In the genomic region with DNA sequence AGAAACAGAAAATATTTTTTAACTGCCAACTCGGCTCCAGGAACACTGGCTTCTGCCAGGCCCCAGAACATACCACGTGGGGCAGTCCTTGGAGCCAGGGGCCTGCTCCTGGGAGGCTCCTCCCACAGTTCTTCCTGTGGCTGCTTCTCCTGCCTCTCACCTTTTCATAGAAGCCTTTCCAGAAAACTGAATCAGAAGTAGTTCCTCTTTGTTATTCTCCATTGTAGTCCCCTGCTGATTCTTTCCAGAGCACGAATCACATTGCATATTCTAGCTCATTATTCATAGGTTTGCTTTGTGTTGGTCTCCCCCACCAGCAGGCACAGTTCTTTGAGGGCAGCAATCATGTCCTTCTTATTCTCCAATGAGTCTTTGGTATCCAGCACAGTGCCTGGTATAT, we compare ENCODE assay signal across 20 cellular contexts.
DNase-seq lines count a peak whose midpoint lies in the region; ATAC-seq and TF ChIP-seq lines count a peak whose summit lies in the region.
"Had no signal": no experiment of that assay in that cellular context is flagged by ENCODE, and none has a peak within 500 bp of the region (broad histone marks: within the 10 kb centered on the region; RNA-seq: fewer than 3 reads in every experiment).

No MANE protein-coding gene starts in this region.

- no peak for TF ChIP-seq CTCF in GM23338 (conservative IDR thresholded peaks at IDR 0.05; ENCODE audit: low read depth in 2 of 2)

- H3K27me3 ChIP-seq in GM23338 (ENCODE audit: insufficient read depth), result no peaks in the 10 kb centered on the region

- peak; percentile 68 for DNase-seq in GM23338 (ENCODE audit: low spot score)
- DNase-seq in NCI-H69 (lab: John Stamatoyannopoulos, UW), result peak; percentile 18
- DNase-seq in iPS DF 19.7 (ENCODE audit: low read depth, low spot score), result peak; percentile 54
- DNase-seq in UCSD-AML1 (lab: John Stamatoyannopoulos, UW; ENCODE audit: unreplicated experiment), result no peak
- DNase-seq in NCI-H2196 (lab: John Stamatoyannopoulos, UW; ENCODE audit: unreplicated experiment), result no peak
- no peak for DNase-seq in activated T-helper 1 cell treated with anti-CD3 and anti-CD28 coated beads, Interleukin-12 subunit alpha, Interleukin-12 subunit beta, Interleukin-2, Interleukin-4 antibody, amounts not matched to agents 30 ng/mL and 10 ng/mL and 1 ng/mL, durations not matched to agents 14 hours and 24 hours and 36 hours (ENCODE audit: low spot score)
- DNase-seq in stimulated activated CD4-positive, alpha-beta T cell treated with anti-CD3 and anti-CD28 coated beads, Interleukin-12 subunit alpha, Interleukin-12 subunit beta, amount 100 ng/mL, for 4 hours, result no peak
- DNase-seq: ACHN; AML-193; COR-L47; HCEC 1CT; IMR-90; NCI-H1048; NCI-H1436; NCI-H1930; NCI-H748 treated with DMSO at 0.1 percent for 48 hours; NK-92 treated with Interleukin-12 subunit alpha and Interleukin-12 subunit beta, amount 100 ng/mL, for 24 hours; OCI-M1; Right ventricle myocardium superior had no signal

- peaks cover 22% of the 10 kb centered on the region for H3K36me3 Mint-ChIP-seq in GM23338 (ENCODE audit: low read depth)
- H3K36me3 Mint-ChIP-seq in activated T-helper 1 cell treated with anti-CD3 and anti-CD28 coated beads, Interleukin-12 subunit alpha, Interleukin-12 subunit beta, Interleukin-2, Interleukin-4 antibody, amounts not matched to agents 30 ng/mL and 10 ng/mL and 1 ng/mL, durations not matched to agents 14 hours and 24 hours and 36 hours (ENCODE audit: low read depth), result peaks cover 3% of the 10 kb centered on the region
- H3K36me3 Mint-ChIP-seq: CD14-positive monocyte had no signal

- ATAC-seq in GM23338, result peak; percentile 93

- no peaks in the 10 kb centered on the region; the same call in 1 of the 2 replicates for H3K9me2 ChIP-seq in GM23338 (ENCODE audit: insufficient read depth)

- peaks cover 11% of the 10 kb centered on the region; the same call in 1 of the 2 replicates for H3K4me1 ChIP-seq in GM23338 (ENCODE audit: insufficient read depth)

- H4K20me1 ChIP-seq in GM23338 (replicated peaks; ENCODE audit: insufficient read depth), result no peaks in the 10 kb centered on the region

- no peak overlapping the region for H2AFZ ChIP-seq in GM23338

- H3K9me3 Mint-ChIP-seq in GM23338, result peaks cover 26% of the 10 kb centered on the region
- peaks cover 8% of the 10 kb centered on the region for H3K9me3 Mint-ChIP-seq in activated T-helper 1 cell treated with anti-CD3 and anti-CD28 coated beads, Interleukin-12 subunit alpha, Interleukin-12 subunit beta, Interleukin-2, Interleukin-4 antibody, amounts not matched to agents 30 ng/mL and 10 ng/mL and 1 ng/mL, durations not matched to agents 14 hours and 24 hours and 36 hours

- H3K4me2 ChIP-seq in GM23338, result 0 out of 2 replicates have a peak overlapping the region, but pooled peaks have one; percentile 1

- H3K36me3 ChIP-seq in GM23338 (ENCODE audit: insufficient read depth), result peaks cover 9% of the 10 kb centered on the region; the same call in 1 of the 2 replicates

- no peaks in the 10 kb centered on the region for H3K27me3 Mint-ChIP-seq in GM23338 (ENCODE audit: insufficient read depth, low read depth, poor library complexity)
- H3K27me3 Mint-ChIP-seq in activated T-helper 1 cell treated with anti-CD3 and anti-CD28 coated beads, Interleukin-12 subunit alpha, Interleukin-12 subunit beta, Interleukin-2, Interleukin-4 antibody, amounts not matched to agents 30 ng/mL and 10 ng/mL and 1 ng/mL, durations not matched to agents 14 hours and 24 hours and 36 hours (ENCODE audit: insufficient read depth), result peaks cover 6% of the 10 kb centered on the region

- intact Hi-C loops in activated T-helper 1 cell treated with anti-CD3 and anti-CD28 coated beads, Interleukin-12 subunit alpha, Interleukin-12 subunit beta, Interleukin-2, Interleukin-4 antibody, amounts not matched to agents 30 ng/mL and 10 ng/mL and 1 ng/mL, durations not matched to agents 14 hours and 24 hours and 36 hours (cut with micrococcal nuclease), result no loop called here

- H3K4me3 Mint-ChIP-seq in GM23338, result no peak overlapping the region
- no peak overlapping the region for H3K4me3 Mint-ChIP-seq in activated T-helper 1 cell treated with anti-CD3 and anti-CD28 coated beads, Interleukin-12 subunit alpha, Interleukin-12 subunit beta, Interleukin-2, Interleukin-4 antibody, amounts not matched to agents 30 ng/mL and 10 ng/mL and 1 ng/mL, durations not matched to agents 14 hours and 24 hours and 36 hours
- H3K4me3 Mint-ChIP-seq: CD14-positive monocyte had no signal

- no peaks in the 10 kb centered on the region for H3K79me2 ChIP-seq in GM23338 (replicated peaks; ENCODE audit: insufficient read depth)

- H3K27ac Mint-ChIP-seq in GM23338, result 0 out of 2 replicates have a peak overlapping the region, but pooled peaks have one; percentile 36
- H3K27ac Mint-ChIP-seq in activated T-helper 1 cell treated with anti-CD3 and anti-CD28 coated beads, Interleukin-12 subunit alpha, Interleukin-12 subunit beta, Interleukin-2, Interleukin-4 antibody, amounts not matched to agents 30 ng/mL and 10 ng/mL and 1 ng/mL, durations not matched to agents 14 hours and 24 hours and 36 hours, result no peak overlapping the region

- H3K27ac ChIP-seq in GM23338 (ENCODE audit: low read depth), result peak overlapping the region; percentile 5; the same call in 1 of the 2 replicates

- no peak overlapping the region for H3K4me3 ChIP-seq in GM23338

- H3F3A ChIP-seq in GM23338 (replicated peaks; ENCODE audit: low read depth), result no peaks in the 10 kb centered on the region

- H3K4me1 Mint-ChIP-seq in GM23338, result peaks cover 29% of the 10 kb centered on the region
- H3K4me1 Mint-ChIP-seq in activated T-helper 1 cell treated with anti-CD3 and anti-CD28 coated beads, Interleukin-12 subunit alpha, Interleukin-12 subunit beta, Interleukin-2, Interleukin-4 antibody, amounts not matched to agents 30 ng/mL and 10 ng/mL and 1 ng/mL, durations not matched to agents 14 hours and 24 hours and 36 hours (ENCODE audit: low read depth), result no peaks in the 10 kb centered on the region
- H3K4me1 Mint-ChIP-seq: CD14-positive monocyte had no signal

TF ChIP-seq in GM23338, 12 proteins besides CTCF, POLR2A, EP300 and RAD21 (continues in another document):
- TF ChIP-seq JUNB (IDR thresholded peaks at IDR 0.05; ENCODE audit: unreplicated experiment), result no peak
- TF ChIP-seq ZNF114 (CRISPR knock-in tag; IDR thresholded peaks at IDR 0.05), result no peak
- TF ChIP-seq ZNF331 (CRISPR knock-in tag; IDR thresholded peaks at IDR 0.05; ENCODE audit: low read depth), result no peak
- 0 out of 2 replicates have a peak, but pooled peaks have one; percentile 21 for TF ChIP-seq NANOG (IDR thresholded peaks at IDR 0.05; ENCODE audit: borderline replicate concordance)
- TF ChIP-seq, protein P1, sequence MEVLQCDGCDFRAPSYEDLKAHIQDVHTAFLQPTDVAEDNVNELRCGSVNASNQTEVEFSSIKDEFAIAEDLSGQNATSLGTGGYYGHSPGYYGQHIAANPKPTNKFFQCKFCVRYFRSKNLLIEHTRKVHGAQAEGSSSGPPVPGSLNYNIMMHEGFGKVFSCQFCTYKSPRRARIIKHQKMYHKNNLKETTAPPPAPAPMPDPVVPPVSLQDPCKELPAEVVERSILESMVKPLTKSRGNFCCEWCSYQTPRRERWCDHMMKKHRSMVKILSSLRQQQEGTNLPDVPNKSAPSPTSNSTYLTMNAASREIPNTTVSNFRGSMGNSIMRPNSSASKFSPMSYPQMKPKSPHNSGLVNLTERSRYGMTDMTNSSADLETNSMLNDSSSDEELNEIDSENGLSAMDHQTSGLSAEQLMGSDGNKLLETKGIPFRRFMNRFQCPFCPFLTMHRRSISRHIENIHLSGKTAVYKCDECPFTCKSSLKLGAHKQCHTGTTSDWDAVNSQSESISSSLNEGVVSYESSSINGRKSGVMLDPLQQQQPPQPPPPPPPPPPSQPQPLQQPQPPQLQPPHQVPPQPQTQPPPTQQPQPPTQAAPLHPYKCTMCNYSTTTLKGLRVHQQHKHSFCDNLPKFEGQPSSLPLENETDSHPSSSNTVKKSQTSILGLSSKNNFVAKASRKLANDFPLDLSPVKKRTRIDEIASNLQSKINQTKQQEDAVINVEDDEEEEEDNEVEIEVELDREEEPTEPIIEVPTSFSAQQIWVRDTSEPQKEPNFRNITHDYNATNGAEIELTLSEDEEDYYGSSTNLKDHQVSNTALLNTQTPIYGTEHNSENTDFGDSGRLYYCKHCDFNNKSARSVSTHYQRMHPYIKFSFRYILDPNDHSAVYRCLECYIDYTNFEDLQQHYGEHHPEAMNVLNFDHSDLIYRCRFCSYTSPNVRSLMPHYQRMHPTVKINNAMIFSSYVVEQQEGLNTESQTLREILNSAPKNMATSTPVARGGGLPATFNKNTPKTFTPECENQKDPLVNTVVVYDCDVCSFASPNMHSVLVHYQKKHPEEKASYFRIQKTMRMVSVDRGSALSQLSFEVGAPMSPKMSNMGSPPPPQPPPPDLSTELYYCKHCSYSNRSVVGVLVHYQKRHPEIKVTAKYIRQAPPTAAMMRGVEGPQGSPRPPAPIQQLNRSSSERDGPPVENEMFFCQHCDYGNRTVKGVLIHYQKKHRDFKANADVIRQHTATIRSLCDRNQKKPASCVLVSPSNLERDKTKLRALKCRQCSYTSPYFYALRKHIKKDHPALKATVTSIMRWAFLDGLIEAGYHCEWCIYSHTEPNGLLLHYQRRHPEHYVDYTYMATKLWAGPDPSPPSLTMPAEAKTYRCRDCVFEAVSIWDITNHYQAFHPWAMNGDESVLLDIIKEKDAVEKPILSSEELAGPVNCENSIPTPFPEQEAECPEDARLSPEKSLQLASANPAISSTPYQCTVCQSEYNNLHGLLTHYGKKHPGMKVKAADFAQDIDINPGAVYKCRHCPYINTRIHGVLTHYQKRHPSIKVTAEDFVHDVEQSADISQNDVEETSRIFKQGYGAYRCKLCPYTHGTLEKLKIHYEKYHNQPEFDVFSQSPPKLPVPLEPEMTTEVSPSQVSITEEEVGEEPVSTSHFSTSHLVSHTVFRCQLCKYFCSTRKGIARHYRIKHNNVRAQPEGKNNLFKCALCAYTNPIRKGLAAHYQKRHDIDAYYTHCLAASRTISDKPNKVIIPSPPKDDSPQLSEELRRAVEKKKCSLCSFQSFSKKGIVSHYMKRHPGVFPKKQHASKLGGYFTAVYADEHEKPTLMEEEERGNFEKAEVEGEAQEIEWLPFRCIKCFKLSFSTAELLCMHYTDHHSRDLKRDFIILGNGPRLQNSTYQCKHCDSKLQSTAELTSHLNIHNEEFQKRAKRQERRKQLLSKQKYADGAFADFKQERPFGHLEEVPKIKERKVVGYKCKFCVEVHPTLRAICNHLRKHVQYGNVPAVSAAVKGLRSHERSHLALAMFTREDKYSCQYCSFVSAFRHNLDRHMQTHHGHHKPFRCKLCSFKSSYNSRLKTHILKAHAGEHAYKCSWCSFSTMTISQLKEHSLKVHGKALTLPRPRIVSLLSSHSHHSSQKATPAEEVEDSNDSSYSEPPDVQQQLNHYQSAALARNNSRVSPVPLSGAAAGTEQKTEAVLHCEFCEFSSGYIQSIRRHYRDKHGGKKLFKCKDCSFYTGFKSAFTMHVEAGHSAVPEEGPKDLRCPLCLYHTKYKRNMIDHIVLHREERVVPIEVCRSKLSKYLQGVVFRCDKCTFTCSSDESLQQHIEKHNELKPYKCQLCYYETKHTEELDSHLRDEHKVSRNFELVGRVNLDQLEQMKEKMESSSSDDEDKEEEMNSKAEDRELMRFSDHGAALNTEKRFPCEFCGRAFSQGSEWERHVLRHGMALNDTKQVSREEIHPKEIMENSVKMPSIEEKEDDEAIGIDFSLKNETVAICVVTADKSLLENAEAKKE (CRISPR knock-in tag; IDR thresholded peaks at IDR 0.05), result peak; percentile 82; the same call in 1 of the 2 replicates

Comparison
In these comparisons a context has a peak if more than half of its experiments do, and no peak if none do; other contexts are left out.
1. DNase-seq: peak in GM23338 (single experiment), NCI-H69 (single experiment) and iPS DF 19.7 (single experiment); none in UCSD-AML1 (single experiment), NCI-H2196 (single experiment), activated T-helper 1 cell treated with anti-CD3 and anti-CD28 coated beads, Interleukin-12 subunit alpha, Interleukin-12 subunit beta, Interleukin-2, Interleukin-4 antibody, amounts not matched to agents 30 ng/mL and 10 ng/mL and 1 ng/mL, durations not matched to agents 14 hours and 24 hours and 36 hours (single experiment) and stimulated activated CD4-positive, alpha-beta T cell treated with anti-CD3 and anti-CD28 coated beads, Interleukin-12 subunit alpha, Interleukin-12 subunit beta, amount 100 ng/mL, for 4 hours (single experiment).